ENCODE assay signal across 1 cellular context in genomic region chr1:91796390-91796654, GRCh38.
TF ChIP-seq lines count a peak whose summit lies in the region.

No MANE protein-coding gene starts in this region.

TF ChIP-seq in K562, 482 proteins besides CTCF, POLR2A, EP300 and RAD21 (continued from another document):
- TF ChIP-seq CHAMP1 (IDR thresholded peaks at IDR 0.05): no peak
- TF ChIP-seq SMARCE1 (IDR thresholded peaks at IDR 0.05): peak; percentile 46; the same call in 1 of the 2 replicates
- 0 out of 2 replicates have a peak, but pooled peaks have one; percentile 11 for TF ChIP-seq CBFA2T3 (IDR thresholded peaks at IDR 0.05)
- no peak for TF ChIP-seq HDAC6 (IDR thresholded peaks at IDR 0.05; ENCODE audit: low read depth, low read length)
- peak; percentile 19; the same call in 1 of the 2 replicates for TF ChIP-seq SMARCA4 (IDR thresholded peaks at IDR 0.05)
- no peak for TF ChIP-seq ASH1L (IDR thresholded peaks at IDR 0.05; ENCODE audit: borderline replicate concordance, low read depth, partially characterized antibody)
- TF ChIP-seq JUND (IDR thresholded peaks at IDR 0.05; ENCODE audit: borderline replicate concordance, low read depth, low read length): peak; percentile 20; the same call in 1 of the 2 replicates
- peak; percentile 13; the same call in 1 of the 3 replicates for TF ChIP-seq JUND (tag; IDR thresholded peaks at IDR 0.05; ENCODE audit: borderline replicate concordance, low read depth, low read length)
- TF ChIP-seq RCOR1 (IDR thresholded peaks at IDR 0.05; ENCODE audit: borderline replicate concordance in 1 of 2, low read depth in 2 of 2, low read length in 2 of 2): peak in 1 of 2 experiments; percentile 36; a peak in 1 of 4 replicates
- TF ChIP-seq, protein P1, sequence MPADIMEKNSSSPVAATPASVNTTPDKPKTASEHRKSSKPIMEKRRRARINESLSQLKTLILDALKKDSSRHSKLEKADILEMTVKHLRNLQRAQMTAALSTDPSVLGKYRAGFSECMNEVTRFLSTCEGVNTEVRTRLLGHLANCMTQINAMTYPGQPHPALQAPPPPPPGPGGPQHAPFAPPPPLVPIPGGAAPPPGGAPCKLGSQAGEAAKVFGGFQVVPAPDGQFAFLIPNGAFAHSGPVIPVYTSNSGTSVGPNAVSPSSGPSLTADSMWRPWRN (IDR thresholded peaks at IDR 0.05; ENCODE audit: low read depth): no peak
- TF ChIP-seq IRF2 (CRISPR knock-in tag; IDR thresholded peaks at IDR 0.05): no peak
- TF ChIP-seq JUNB (CRISPR knock-in tag; conservative IDR thresholded peaks at IDR 0.05): no peak
- peak; percentile 70 for TF ChIP-seq NFE2 (IDR thresholded peaks at IDR 0.05; ENCODE audit: low read depth)
- TF ChIP-seq, protein P2, sequence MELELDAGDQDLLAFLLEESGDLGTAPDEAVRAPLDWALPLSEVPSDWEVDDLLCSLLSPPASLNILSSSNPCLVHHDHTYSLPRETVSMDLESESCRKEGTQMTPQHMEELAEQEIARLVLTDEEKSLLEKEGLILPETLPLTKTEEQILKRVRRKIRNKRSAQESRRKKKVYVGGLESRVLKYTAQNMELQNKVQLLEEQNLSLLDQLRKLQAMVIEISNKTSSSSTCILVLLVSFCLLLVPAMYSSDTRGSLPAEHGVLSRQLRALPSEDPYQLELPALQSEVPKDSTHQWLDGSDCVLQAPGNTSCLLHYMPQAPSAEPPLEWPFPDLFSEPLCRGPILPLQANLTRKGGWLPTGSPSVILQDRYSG (tag; conservative IDR thresholded peaks at IDR 0.05; ENCODE audit: low read depth): 0 out of 2 replicates have a peak, but pooled peaks have one; percentile 40
- TF ChIP-seq CTCFL (IDR thresholded peaks at IDR 0.05; ENCODE audit: borderline replicate concordance, insufficient read depth, low read depth, low read length, poor library complexity, severe bottlenecking): no peak
- peak; percentile 28; the same call in 1 of the 2 replicates for TF ChIP-seq ZEB2 (IDR thresholded peaks at IDR 0.05)
- peak; percentile 79 for TF ChIP-seq CXXC5 (CRISPR knock-in tag; IDR thresholded peaks at IDR 0.05)
- 0 out of 2 replicates have a peak, but pooled peaks have one; percentile 1 for TF ChIP-seq MAFG (tag; conservative IDR thresholded peaks at IDR 0.05)
